ENCODE assay signal across 16 cellular contexts in the genomic region with DNA sequence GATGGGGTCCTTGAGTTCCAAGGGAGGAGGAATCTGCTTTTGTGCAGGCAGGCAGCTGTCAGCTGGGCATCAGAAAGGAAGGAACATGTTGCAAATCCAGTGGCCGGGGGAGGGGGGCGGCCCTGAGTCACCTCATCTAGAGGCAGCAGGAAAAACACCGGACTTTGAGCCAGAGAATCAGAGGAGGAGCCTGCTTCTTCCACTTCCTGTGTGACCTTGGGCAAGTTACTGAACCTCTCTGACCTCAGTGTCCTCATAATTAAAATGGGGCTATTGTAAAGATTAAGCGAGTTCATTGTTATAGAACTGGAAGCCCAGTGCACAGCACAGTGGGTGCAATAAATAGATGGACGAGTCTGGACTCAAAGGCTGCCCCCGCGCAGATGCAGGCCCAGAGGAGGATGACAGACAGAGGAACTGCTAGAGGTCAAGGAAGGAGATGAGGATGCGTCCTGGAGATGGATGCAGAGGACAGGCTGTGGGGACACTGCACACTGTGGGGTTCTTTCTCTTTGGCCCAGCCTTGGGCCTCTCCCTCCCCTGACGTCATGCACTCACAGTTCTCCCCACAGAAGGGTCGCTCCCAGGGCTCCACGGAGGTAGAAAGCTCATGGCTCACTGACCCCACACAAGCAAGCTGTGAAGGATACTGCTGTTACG.
DNase-seq lines count a peak whose midpoint lies in the region; ATAC-seq and TF ChIP-seq lines count a peak whose summit lies in the region.
"Had no signal": no experiment of that assay in that cellular context is flagged by ENCODE, and none has a peak within 500 bp of the region (broad histone marks: within the 10 kb centered on the region; RNA-seq: fewer than 3 reads in every experiment).

No MANE protein-coding gene starts in this region.

- H3K4me1 ChIP-seq in mammary epithelial cell (ENCODE audit: insufficient read depth, low read length) (peaks cover 15% of the 10 kb centered on the region), left lung (no peaks in the 10 kb centered on the region), SJCRH30 (no peaks in the 10 kb centered on the region)
- H3K4me1 ChIP-seq in naive thymus-derived CD4-positive, alpha-beta T cell (ENCODE audit: control insufficient read depth in 2 of 2, insufficient read depth in 2 of 2, low read length in 2 of 2): no peaks in the 10 kb centered on the region

- H3K36me3 Mint-ChIP-seq in naive thymus-derived CD4-positive, alpha-beta T cell: no peaks in the 10 kb centered on the region
- H3K36me3 Mint-ChIP-seq: natural killer cell had no signal

- TF ChIP-seq CTCF in mammary epithelial cell (conservative IDR thresholded peaks at IDR 0.05 in 1 of 2, IDR thresholded peaks at IDR 0.05 in 1 of 2; ENCODE audit: extremely low read depth in 1 of 2, insufficient read depth in 1 of 2, low read depth in 1 of 2, low read length in 2 of 2): no peak
- no peak for TF ChIP-seq CTCF in left lung (IDR thresholded peaks at IDR 0.05)

- CTCF ChIA-PET in mammary epithelial cell (lab: Charles Lee; ENCODE audit: low non-redundant PET): no interaction called here
- CTCF ChIA-PET in naive thymus-derived CD4-positive, alpha-beta T cell (lab: Charles Lee): no interaction called here

- no peak overlapping the region for H2AFZ ChIP-seq in mammary epithelial cell (ENCODE audit: low read depth, low read length)

- ATAC-seq in left lung (peak; percentile 18), GM21390 (IDR thresholded peaks at IDR 0.05; ENCODE audit: unreplicated experiment) (no peak)
- no peak for ATAC-seq in naive thymus-derived CD4-positive, alpha-beta T cell
- ATAC-seq: natural killer cell had no signal

- intact Hi-C loops in mammary epithelial cell (cut with micrococcal nuclease) (no loop called here), left lung (cut with DNase I) (no loop called here)
- intact Hi-C loops in naive thymus-derived CD4-positive, alpha-beta T cell (cut with micrococcal nuclease): no loop called here

- no peak overlapping the region for H3K9ac ChIP-seq in mammary epithelial cell (ENCODE audit: insufficient read depth, low read length)

- no TSS peak for BruUV-seq in mammary epithelial cell (replicated peaks; lab: Mats Ljungman, UMichigan)

- DNase-seq in Daoy (ENCODE audit: low read depth): peak; percentile 66
- peak; percentile 61 for DNase-seq in MG63
- peak; percentile 25 for DNase-seq in mammary epithelial cell
- DNase-seq in left lung: no peak
- no peak for DNase-seq in naive thymus-derived CD4-positive, alpha-beta T cell
- DNase-seq in SJCRH30: no peak
- DNase-seq in OCI-M2 (lab: John Stamatoyannopoulos, UW; ENCODE audit: unreplicated experiment): no peak
- DNase-seq: activated CD4-positive, alpha-beta T cell treated with anti-CD3 and anti-CD28 coated beads for 1 hour; activated naive CD4-positive, alpha-beta T cell treated with Interleukin-2 at 50 U/mL for 16 hours; dorsolateral prefrontal cortex; hippocampal formation; natural killer cell; NCI-H1436 treated with DMSO at 0.1 percent for 48 hours; NCI-H510A treated with DMSO at 0.1 percent for 48 hours; T-helper 1 cell had no signal

- peaks cover 0 to 24% (median 7%) of the 10 kb centered on the region in 5 donors for H3K27me3 Mint-ChIP-seq in naive thymus-derived CD4-positive, alpha-beta T cell

- WGBS in mammary epithelial cell (ENCODE audit: low coverage, missing lambda C conversion rate): 82% methylated on average over 11 of the region's 12 CpGs

- H3K27ac ChIP-seq in mammary epithelial cell (ENCODE audit: insufficient read depth, low read depth, low read length) (no peak overlapping the region), left lung (no peak overlapping the region), SJCRH30 (no peak overlapping the region)
- H3K27ac ChIP-seq in naive thymus-derived CD4-positive, alpha-beta T cell (ENCODE audit: low read depth, low read length): no peak overlapping the region
- H3K27ac ChIP-seq: dorsolateral prefrontal cortex had no signal

- dilution Hi-C loops in mammary epithelial cell (cut with HindIII; ENCODE audit: low sequenced_read_pairs): no loop called here

- H3K4me3 ChIP-seq in MG63: no peak overlapping the region
- H3K4me3 ChIP-seq in mammary epithelial cell (replicated peaks in 1 of 3; ENCODE audit: insufficient read depth in 1 of 3, low read depth in 2 of 3, low read length in 3 of 3): no peak overlapping the region
- H3K4me3 ChIP-seq in left lung: no peak overlapping the region
- no peak overlapping the region for H3K4me3 ChIP-seq in naive thymus-derived CD4-positive, alpha-beta T cell (ENCODE audit: low read length)
- no peak overlapping the region for H3K4me3 ChIP-seq in SJCRH30
- H3K4me3 ChIP-seq: dorsolateral prefrontal cortex had no signal

- H3K27me3 ChIP-seq in MG63 (no peaks in the 10 kb centered on the region), mammary epithelial cell (ENCODE audit: insufficient read depth, low read length) (no peaks in the 10 kb centered on the region), left lung (peaks cover 0 to 6% of the 10 kb centered on the region in 2 donors), SJCRH30 (no peaks in the 10 kb centered on the region)
- H3K27me3 ChIP-seq in naive thymus-derived CD4-positive, alpha-beta T cell (ENCODE audit: control insufficient read depth in 2 of 2, insufficient read depth in 2 of 2, low read length in 2 of 2): no peaks in the 10 kb centered on the region

- H4K20me1 ChIP-seq in mammary epithelial cell (ENCODE audit: insufficient read depth, low read length): no peaks in the 10 kb centered on the region

- H3K9me3 Mint-ChIP-seq in naive thymus-derived CD4-positive, alpha-beta T cell: no peaks in the 10 kb centered on the region
- H3K9me3 Mint-ChIP-seq: natural killer cell had no signal

- H3K9me3 ChIP-seq in MG63 (no peaks in the 10 kb centered on the region), mammary epithelial cell (replicated peaks; ENCODE audit: insufficient read depth, low read length) (no peaks in the 10 kb centered on the region), left lung (no peaks in the 10 kb centered on the region), SJCRH30 (replicated peaks) (no peaks in the 10 kb centered on the region)
- H3K9me3 ChIP-seq in naive thymus-derived CD4-positive, alpha-beta T cell (ENCODE audit: control insufficient read depth in 2 of 3, low read length in 3 of 3): no peaks in the 10 kb centered on the region

- H3K4me2 ChIP-seq in mammary epithelial cell (ENCODE audit: insufficient read depth, low read depth, low read length): no peak overlapping the region

- H3K79me2 ChIP-seq in mammary epithelial cell (ENCODE audit: insufficient read depth, low read length): no peaks in the 10 kb centered on the region

- POLR2A ChIA-PET in naive thymus-derived CD4-positive, alpha-beta T cell (lab: Charles Lee): no interaction called here

- in situ Hi-C loops in mammary epithelial cell (cut with MboI; ENCODE audit: low sequenced_read_pairs in 2 of 2): no loop called here

- no peak overlapping the region for H3K4me3 Mint-ChIP-seq in naive thymus-derived CD4-positive, alpha-beta T cell
- H3K4me3 Mint-ChIP-seq: natural killer cell had no signal

- H3K36me3 ChIP-seq in MG63 (no peaks in the 10 kb centered on the region), mammary epithelial cell (ENCODE audit: insufficient read depth, low read length) (no peaks in the 10 kb centered on the region), left lung (no peaks in the 10 kb centered on the region), SJCRH30 (no peaks in the 10 kb centered on the region)
- no peaks in the 10 kb centered on the region for H3K36me3 ChIP-seq in naive thymus-derived CD4-positive, alpha-beta T cell (ENCODE audit: control insufficient read depth in 2 of 3, insufficient read depth in 3 of 3, low read length in 3 of 3)

- no peaks in the 10 kb centered on the region for H3K4me1 Mint-ChIP-seq in naive thymus-derived CD4-positive, alpha-beta T cell

- H3K27ac Mint-ChIP-seq in naive thymus-derived CD4-positive, alpha-beta T cell: no peak overlapping the region
- H3K27ac Mint-ChIP-seq: natural killer cell had no signal

Comparison
In these comparisons a context has a peak if more than half of its experiments do, and no peak if none do; other contexts are left out.
1. DNase-seq: peak in Daoy (single experiment), MG63 (single experiment) and mammary epithelial cell (single experiment); none in left lung (0 of 2), naive thymus-derived CD4-positive, alpha-beta T cell (0 of 9), SJCRH30 (0 of 2) and OCI-M2 (single experiment).